ENCODE assay signal across 1 cellular context in genomic region chr16:2106211-2106610, GRCh38. TPM values are rescaled to one million over a fixed set of nuclear protein-coding genes. Genes with fewer than 3 reads are reported as not detected.
"Had no signal": no experiment of that assay in that cellular context is flagged by ENCODE, and none has a peak within 500 bp of the region (broad histone marks: within the 10 kb centered on the region; RNA-seq: fewer than 3 reads in every experiment).

No MANE protein-coding gene starts in this region.

RNA-seq across cellular contexts. Expression of gene RAB26, which starts 42.2 kb away (rescaled TPM):
- total RNA-seq: GM23248 had no signal
